16 cellular contexts compared by ENCODE assay signal in the genomic region with DNA sequence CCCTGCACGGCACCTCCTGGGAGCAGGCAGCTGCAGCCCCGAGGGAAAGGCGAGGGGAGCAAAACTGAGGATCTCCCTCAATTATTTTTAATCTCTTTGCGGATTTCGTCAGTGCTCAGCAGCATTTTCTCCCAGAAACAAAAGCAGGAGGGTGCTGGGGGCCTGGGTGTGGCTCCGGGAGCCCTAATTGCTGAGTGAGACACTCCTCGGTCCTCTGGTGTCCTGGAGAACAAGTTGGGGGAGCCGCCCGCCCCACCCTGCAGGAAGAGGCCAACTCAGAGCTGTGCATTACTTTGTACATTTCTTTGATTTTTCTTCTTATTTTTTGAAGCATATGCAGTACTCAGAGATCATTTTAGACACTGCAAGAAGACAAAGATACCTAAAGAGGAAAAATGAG. TPM values are rescaled to one million over a fixed set of nuclear protein-coding genes. Genes with fewer than 3 reads are reported as not detected.
A peak's percentile ranks its signal among the peaks of the same experiment; 100 is the strongest.
DNase-seq lines count a peak whose midpoint lies in the region; ATAC-seq, FAIRE-seq and TF ChIP-seq lines count a peak whose summit lies in the region.
"Had no signal": no experiment of that assay in that cellular context is flagged by ENCODE, and none has a peak within 500 bp of the region (broad histone marks: within the 10 kb centered on the region; RNA-seq: fewer than 3 reads in every experiment).

No MANE protein-coding gene starts in this region.

- in situ Hi-C loops in HepG2 (cut with HindIII; ENCODE audit: extremely low pct_ligation_motif_present, low pct_unique_long_range_greater_than_20kb) = no loop called here

- H3K36me3 ChIP-seq in HepG2 (replicated peaks in 1 of 2; ENCODE audit: control insufficient read depth in 1 of 2, insufficient read depth in 2 of 2, low read length in 2 of 2) (no peaks in the 10 kb centered on the region), right lobe of liver (no peaks in the 10 kb centered on the region)
- H3K36me3 ChIP-seq: MG63 had no signal

- TF ChIP-seq EP300 in HepG2 (IDR thresholded peaks at IDR 0.05; ENCODE audit: low read depth in 2 of 2, low read length in 2 of 2) = no peak
- no peak for TF ChIP-seq EP300 in HepG2 (CRISPR knock-in tag; IDR thresholded peaks at IDR 0.05; ENCODE audit: borderline replicate concordance)

- no peaks in the 10 kb centered on the region for H3K9me3 Mint-ChIP-seq in osteocyte (ENCODE audit: unreplicated experiment)
- no peaks in the 10 kb centered on the region for H3K9me3 Mint-ChIP-seq in activated T-helper 2 cell treated with anti-CD3 and anti-CD28 coated beads, Interferon-gamma antibody, Interleukin-2, Interleukin-4, amounts not matched to agents 10 μg/mL and 5 μg/mL and 100 μg/mL, durations not matched to agents 14 hours and 24 hours and 36 hours

- TF ChIP-seq CTCF in HepG2 (CRISPR knock-in tag; IDR thresholded peaks at IDR 0.05) (no peak), right lobe of liver (IDR thresholded peaks at IDR 0.05) (no peak), osteocyte (IDR thresholded peaks at IDR 0.05) (no peak)

- H3K9ac ChIP-seq in HepG2 (ENCODE audit: insufficient read depth, low read depth, low read length) = no peak overlapping the region

- H2AFZ ChIP-seq in HepG2 (ENCODE audit: low read length) = no peak overlapping the region

- CTCF ChIA-PET in HepG2 (lab: Yijun Ruan, JAX; ENCODE audit: low intra/inter-chr PET ratio, low total read pairs) = no interaction called here

- no peak for ATAC-seq in HepG2
- ATAC-seq in right lobe of liver = no peak
- ATAC-seq: PC-3 had no signal

- no peaks in the 10 kb centered on the region for H3K9me3 ChIP-seq in HepG2 (ENCODE audit: low read length)
- no peaks in the 10 kb centered on the region for H3K9me3 ChIP-seq in right lobe of liver
- H3K9me3 ChIP-seq: MG63 had no signal

- POLR2A ChIA-PET in HepG2 (lab: Yijun Ruan, JAX) = interaction anchor here (1.0 to 1.3 kb wide), 4 partner anchors 18 to 103 kb away, joined by 3 to 5 read pairs (median 4); a partner anchor contains a TSS

- H3K27me3 Mint-ChIP-seq in osteocyte (ENCODE audit: unreplicated experiment) = no peaks in the 10 kb centered on the region
- H3K27me3 Mint-ChIP-seq in activated T-helper 2 cell treated with anti-CD3 and anti-CD28 coated beads, Interferon-gamma antibody, Interleukin-2, Interleukin-4, amounts not matched to agents 10 μg/mL and 5 μg/mL and 100 μg/mL, durations not matched to agents 14 hours and 24 hours and 36 hours (ENCODE audit: low read depth) = no peaks in the 10 kb centered on the region
- H3K27me3 Mint-ChIP-seq: CD4-positive, CD25-positive, alpha-beta regulatory T cell had no signal

- H3K4me3 Mint-ChIP-seq in osteocyte (ENCODE audit: unreplicated experiment) = no peak overlapping the region
- no peak overlapping the region for H3K4me3 Mint-ChIP-seq in activated T-helper 2 cell treated with anti-CD3 and anti-CD28 coated beads, Interferon-gamma antibody, Interleukin-2, Interleukin-4, amounts not matched to agents 10 μg/mL and 5 μg/mL and 100 μg/mL, durations not matched to agents 14 hours and 24 hours and 36 hours (ENCODE audit: low read depth)
- H3K4me3 Mint-ChIP-seq: CD4-positive, CD25-positive, alpha-beta regulatory T cell had no signal

- TF ChIP-seq RAD21 in HepG2 (CRISPR knock-in tag; IDR thresholded peaks at IDR 0.05) = no peak

- H3K4me3 ChIP-seq in HepG2 (replicated peaks in 1 of 3; ENCODE audit: insufficient read depth in 1 of 3, low read depth in 2 of 3, low read length in 3 of 3) (no peak overlapping the region), right lobe of liver (no peak overlapping the region)
- H3K4me3 ChIP-seq: MG63 had no signal

- WGBS in HepG2 (ENCODE audit: low lambda C conversion rate) = 25% methylated on average over 9 of the region's 9 CpGs
- 82% methylated on average over 6 of the region's 9 CpGs for WGBS in right lobe of liver (ENCODE audit: insufficient coverage, low coverage, low lambda C conversion rate, missing lambda C conversion rate)

- no peaks in the 10 kb centered on the region for H3K79me2 ChIP-seq in HepG2 (ENCODE audit: insufficient read depth, low read length)

- peak overlapping the region; percentile 74; the same call in 1 of the 2 replicates for H3K4me2 ChIP-seq in HepG2 (ENCODE audit: low read depth, low read length)

- H3K27ac Mint-ChIP-seq in osteocyte (ENCODE audit: unreplicated experiment) = peak overlapping the region; percentile 56
- no peak overlapping the region for H3K27ac Mint-ChIP-seq in activated T-helper 2 cell treated with anti-CD3 and anti-CD28 coated beads, Interferon-gamma antibody, Interleukin-2, Interleukin-4, amounts not matched to agents 10 μg/mL and 5 μg/mL and 100 μg/mL, durations not matched to agents 14 hours and 24 hours and 36 hours

- no peaks in the 10 kb centered on the region for H3K36me3 Mint-ChIP-seq in osteocyte (ENCODE audit: unreplicated experiment)
- H3K36me3 Mint-ChIP-seq in activated T-helper 2 cell treated with anti-CD3 and anti-CD28 coated beads, Interferon-gamma antibody, Interleukin-2, Interleukin-4, amounts not matched to agents 10 μg/mL and 5 μg/mL and 100 μg/mL, durations not matched to agents 14 hours and 24 hours and 36 hours (ENCODE audit: low read depth) = no peaks in the 10 kb centered on the region
- H3K36me3 Mint-ChIP-seq: CD4-positive, CD25-positive, alpha-beta regulatory T cell had no signal

- intact Hi-C loops in HepG2 (cut with micrococcal nuclease; ENCODE audit: unreplicated experiment) (loop anchor here (1.0 to 5.0 kb wide), 2 partner anchors 97 to 116 kb away; no protein-coding TSS in a partner anchor), right lobe of liver (cut with DNase I) (no loop called here)
- intact Hi-C loops in activated T-helper 2 cell treated with anti-CD3 and anti-CD28 coated beads, Interferon-gamma antibody, Interleukin-2, Interleukin-4, amounts not matched to agents 10 μg/mL and 5 μg/mL and 100 μg/mL, durations not matched to agents 14 hours and 24 hours and 36 hours (cut with micrococcal nuclease) = no loop called here

- H3K27me3 ChIP-seq in HepG2 (ENCODE audit: control insufficient read depth in 1 of 2, insufficient read depth in 2 of 2, low read length in 2 of 2) (peaks cover 5 to 20% of the 10 kb centered on the region in 2 experiments; a peak in 4 of 5 replicates), right lobe of liver (no peaks in the 10 kb centered on the region)
- H3K27me3 ChIP-seq: MG63 had no signal

- H3K27ac ChIP-seq in HepG2 (ENCODE audit: extremely low read length, insufficient read depth, low read length) = no peak overlapping the region
- no peak overlapping the region for H3K27ac ChIP-seq in right lobe of liver
- peak overlapping the region; percentile 73 for H3K27ac ChIP-seq in epithelial cell of prostate

- H4K20me1 ChIP-seq in HepG2 (ENCODE audit: insufficient read depth, low read length) = no peaks in the 10 kb centered on the region

- DNase-seq in HepG2 (ENCODE audit: low spot score) = no peak
- no peak for DNase-seq in right lobe of liver
- DNase-seq in epithelial cell of prostate (ENCODE audit: low read depth, low spot score) = no peak
- no peak for DNase-seq in osteocyte (ENCODE audit: extremely low spot score, unreplicated experiment)
- no peak for DNase-seq in RPMI8226
- DNase-seq in urothelium cell line (ENCODE audit: low spot score) = no peak
- DNase-seq in NCI-H2107 treated with DMSO at 0.1 percent for 48 hours (lab: John Stamatoyannopoulos, UW; ENCODE audit: unreplicated experiment) = no peak
- no peak for DNase-seq in activated T-helper 2 cell treated with anti-CD3 and anti-CD28 coated beads, Interferon-gamma antibody, Interleukin-2, Interleukin-4, amounts not matched to agents 10 μg/mL and 5 μg/mL and 100 μg/mL, durations not matched to agents 14 hours and 24 hours and 36 hours (ENCODE audit: low spot score)
- DNase-seq: 8988T; CD4-positive, CD25-positive, alpha-beta regulatory T cell; DMS53; MG63; NCI-H1092 treated with DMSO at 0.1 percent for 48 hours; NCI-H1694 treated with DMSO at 0.1 percent for 48 hours; PC-3; Right ventricle myocardium superior had no signal

- FAIRE-seq in HepG2 (lab: Jason Lieb, UNC) (no peak), urothelium cell line (lab: Jason Lieb, UNC) (no peak)

- peaks cover 29% of the 10 kb centered on the region for H3K4me1 Mint-ChIP-seq in osteocyte (ENCODE audit: unreplicated experiment)
- no peaks in the 10 kb centered on the region for H3K4me1 Mint-ChIP-seq in activated T-helper 2 cell treated with anti-CD3 and anti-CD28 coated beads, Interferon-gamma antibody, Interleukin-2, Interleukin-4, amounts not matched to agents 10 μg/mL and 5 μg/mL and 100 μg/mL, durations not matched to agents 14 hours and 24 hours and 36 hours (ENCODE audit: low read depth)
- H3K4me1 Mint-ChIP-seq: CD4-positive, CD25-positive, alpha-beta regulatory T cell had no signal

- peaks cover 48% of the 10 kb centered on the region for H3K4me1 ChIP-seq in HepG2 (ENCODE audit: insufficient read depth, low read length)
- H3K4me1 ChIP-seq in right lobe of liver = peaks cover 0 to 6% (median 0%) of the 10 kb centered on the region in 4 donors

- TF ChIP-seq POLR2A in HepG2 (IDR thresholded peaks at IDR 0.05; ENCODE audit: insufficient read depth in 1 of 2, low read depth in 2 of 2, low read length in 2 of 2) (no peak), right lobe of liver (IDR thresholded peaks at IDR 0.05) (no peak)

- no TSS peak for BruUV-seq in HepG2 (replicated peaks; lab: Mats Ljungman, UMichigan)

RNA-seq across cellular contexts. Expression of a gene that starts 56.4 kb away (rescaled TPM):
- 37.8 and 45.7 TPM in 2 replicates for total RNA-seq in HepG2 (2016; rRNA removed; fragmentation: Illumina TruSeq; extraction: Trizol)
- 9.0 and 10.4 TPM in 2 replicates for total RNA-seq in HepG2 (2016; cell fraction: cytosol; rRNA removed; fragmentation: Illumina TruSeq; extraction: Trizol; ENCODE audit: low read depth)
- total RNA-seq in HepG2 (2016; cell fraction: insoluble cytoplasmic fraction; rRNA removed; fragmentation: Illumina TruSeq; extraction: Trizol) = 39.9 and 45.0 TPM in 2 replicates
- 17.4 and 18.1 TPM in 2 replicates for total RNA-seq in HepG2 (2016; cell fraction: membrane; rRNA removed; fragmentation: Illumina TruSeq; extraction: Trizol)
- 34.6 and 34.9 TPM in 2 replicates for total RNA-seq in HepG2 (2016; cell fraction: nucleus; rRNA removed; fragmentation: Illumina TruSeq; extraction: Trizol)
- 9.1 and 9.4 TPM in 2 replicates for polyA plus RNA-seq in HepG2 (2011; rRNA removed)
- polyA plus RNA-seq in HepG2 (2011; cell fraction: cytosol; rRNA removed) = 9.0 and 9.4 TPM in 2 replicates
- 40.2 and 43.0 TPM in 2 replicates for polyA plus RNA-seq in HepG2 (2011; cell fraction: nucleus; rRNA removed)
- polyA plus RNA-seq in HepG2 (2012) = 21.2 and 21.9 TPM in 2 replicates
- 3.1 and 3.2 TPM in 2 replicates for polyA plus RNA-seq in HepG2 (2016; cell fraction: cytosol; fragmentation: Illumina TruSeq; extraction: Trizol; ENCODE audit: low read depth)
- 42.5 and 43.5 TPM in 2 replicates for polyA plus RNA-seq in HepG2 (2016; cell fraction: insoluble cytoplasmic fraction; fragmentation: Illumina TruSeq; extraction: Trizol; ENCODE audit: low read depth)
- polyA plus RNA-seq in HepG2 (2016; cell fraction: membrane; fragmentation: Illumina TruSeq; extraction: Trizol; ENCODE audit: low read depth) = 7.3 and 8.5 TPM in 2 replicates
- 47.3 and 58.2 TPM in 2 replicates for polyA plus RNA-seq in HepG2 (2016; cell fraction: nucleus; fragmentation: Illumina TruSeq; extraction: Trizol; ENCODE audit: insufficient read depth, low read depth)
- polyA minus RNA-seq in HepG2 (2011; rRNA and poly(A)+ RNA removed; ENCODE audit: low replicate concordance) = 12.4 and 18.6 TPM in 2 replicates
- polyA minus RNA-seq in HepG2 (2011; cell fraction: cytosol; rRNA and poly(A)+ RNA removed) = 5.8 and 6.5 TPM in 2 replicates
- polyA minus RNA-seq in HepG2 (2011; cell fraction: nucleus; rRNA and poly(A)+ RNA removed) = 28.8 and 43.3 TPM in 2 replicates
- 1 to 10 TPM; 4.6 to 7.9 (median 6.7) TPM for total RNA-seq in right lobe of liver
- 14.8 and 22.5 TPM in 2 replicates for total RNA-seq in osteocyte
- total RNA-seq in activated T-helper 2 cell treated with anti-CD3 and anti-CD28 coated beads, Interferon-gamma antibody, Interleukin-2, Interleukin-4, amounts not matched to agents 10 μg/mL and 5 μg/mL and 100 μg/mL, durations not matched to agents 14 hours and 24 hours and 36 hours = 44.4 and 53.3 TPM in 2 replicates

RNA-seq across cellular contexts. Expression of a gene that starts 56.5 kb away (rescaled TPM):
- total RNA-seq in HepG2 (2016; rRNA removed; fragmentation: Illumina TruSeq; extraction: Trizol) = 0.15 TPM in 1 of 2 replicates, not detected in the other
- total RNA-seq in HepG2 (2016; cell fraction: cytosol; rRNA removed; fragmentation: Illumina TruSeq; extraction: Trizol; ENCODE audit: low read depth) = 0.18 and 0.61 TPM in 2 replicates
- total RNA-seq in HepG2 (2016; cell fraction: insoluble cytoplasmic fraction; rRNA removed; fragmentation: Illumina TruSeq; extraction: Trizol) = 0.17 TPM in 1 of 2 replicates, not detected in the other
- total RNA-seq in HepG2 (2016; cell fraction: membrane; rRNA removed; fragmentation: Illumina TruSeq; extraction: Trizol) = 0.15 and 0.28 TPM in 2 replicates
- 0.16 TPM in 1 of 2 replicates, not detected in the other for total RNA-seq in HepG2 (2016; cell fraction: nucleus; rRNA removed; fragmentation: Illumina TruSeq; extraction: Trizol)
- 0.01 and 0.03 TPM in 2 replicates for polyA plus RNA-seq in HepG2 (2011; rRNA removed)
- not detected in 2 replicates for polyA plus RNA-seq in HepG2 (2011; cell fraction: cytosol; rRNA removed)
- 0.03 TPM in 1 of 2 replicates, not detected in the other for polyA plus RNA-seq in HepG2 (2011; cell fraction: nucleus; rRNA removed)
- not detected in 2 replicates for polyA plus RNA-seq in HepG2 (2012)
- polyA plus RNA-seq in HepG2 (2016; cell fraction: cytosol; fragmentation: Illumina TruSeq; extraction: Trizol; ENCODE audit: low read depth) = not detected in 2 replicates
- polyA plus RNA-seq in HepG2 (2016; cell fraction: insoluble cytoplasmic fraction; fragmentation: Illumina TruSeq; extraction: Trizol; ENCODE audit: low read depth) = 0.08 and 0.11 TPM in 2 replicates
- not detected in 2 replicates for polyA plus RNA-seq in HepG2 (2016; cell fraction: membrane; fragmentation: Illumina TruSeq; extraction: Trizol; ENCODE audit: low read depth)
- polyA plus RNA-seq in HepG2 (2016; cell fraction: nucleus; fragmentation: Illumina TruSeq; extraction: Trizol; ENCODE audit: insufficient read depth, low read depth) = 0.25 TPM in 1 of 2 replicates, not detected in the other
- 0.28 and 0.61 TPM in 2 replicates for polyA minus RNA-seq in HepG2 (2011; rRNA and poly(A)+ RNA removed; ENCODE audit: low replicate concordance)
- not detected in 2 replicates for polyA minus RNA-seq in HepG2 (2011; cell fraction: cytosol; rRNA and poly(A)+ RNA removed)
- 0.39 and 0.62 TPM in 2 replicates for polyA minus RNA-seq in HepG2 (2011; cell fraction: nucleus; rRNA and poly(A)+ RNA removed)
- total RNA-seq in right lobe of liver = not detected
- total RNA-seq in osteocyte = 0.19 TPM in 1 of 2 replicates, not detected in the other
- total RNA-seq in activated T-helper 2 cell treated with anti-CD3 and anti-CD28 coated beads, Interferon-gamma antibody, Interleukin-2, Interleukin-4, amounts not matched to agents 10 μg/mL and 5 μg/mL and 100 μg/mL, durations not matched to agents 14 hours and 24 hours and 36 hours = 0.16 TPM in 2 replicates
- total RNA-seq: Right ventricle myocardium superior had no signal
